ENCODE assay signal across 11 cellular contexts in the genomic region with DNA sequence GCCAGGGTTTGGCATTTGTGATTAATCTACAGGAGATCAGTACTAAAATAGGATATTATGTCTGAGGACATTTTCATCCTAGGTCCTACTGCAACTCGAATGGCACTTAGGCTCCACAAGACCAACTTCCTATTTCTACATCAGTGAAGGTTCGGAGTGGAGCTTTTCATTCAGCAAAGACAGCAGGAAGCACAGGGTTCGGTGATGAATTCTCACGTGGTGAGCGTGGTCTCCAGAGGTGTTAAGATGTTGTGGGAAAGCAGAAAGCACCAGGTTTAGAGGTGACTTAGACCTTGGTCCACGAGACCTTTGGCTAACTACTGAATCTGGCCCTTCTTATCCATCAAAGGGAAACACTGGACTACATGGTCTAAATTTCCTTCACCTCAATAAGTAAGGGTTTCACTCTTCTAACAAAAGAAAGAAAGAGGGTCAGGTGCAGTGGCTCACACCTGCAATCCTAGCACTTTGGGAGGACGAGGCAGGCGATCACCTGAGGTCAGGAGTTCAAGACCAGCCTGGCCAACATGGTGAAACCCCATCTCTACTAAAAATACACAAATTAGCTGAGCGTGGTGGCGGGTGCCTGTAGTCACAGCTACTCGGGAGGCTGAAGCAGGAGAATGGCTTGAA. TPM values are rescaled to one million over a fixed set of nuclear protein-coding genes. Genes with fewer than 3 reads are reported as not detected.
DNase-seq lines count a peak whose midpoint lies in the region; ATAC-seq, FAIRE-seq and TF ChIP-seq lines count a peak whose summit lies in the region.
"Had no signal": no experiment of that assay in that cellular context is flagged by ENCODE, and none has a peak within 500 bp of the region (broad histone marks: within the 10 kb centered on the region; RNA-seq: fewer than 3 reads in every experiment).

No MANE protein-coding gene starts in this region.

- H3K4me3 ChIP-seq in choroid plexus epithelial cell (ENCODE audit: low read depth, low read length): no peak overlapping the region

- H3K27me3 Mint-ChIP-seq in activated CD4-positive, alpha-beta T cell treated with anti-CD3 and anti-CD28 coated beads, Interleukin-2, amount 10 ng/mL, durations not matched to agents 24 days and 14 days: no peaks in the 10 kb centered on the region
- no peaks in the 10 kb centered on the region for H3K27me3 Mint-ChIP-seq in stimulated activated memory B cell treated with anti-CD40 and anti-IgM and Interleukin-4, amounts not matched to agents 10 μg/mL and 1 μg/mL and 100 μg/mL, for 72 hours
- H3K27me3 Mint-ChIP-seq: activated B cell treated with CpG ODN at 0.5 μM for 24 hours had no signal

- H3K27ac Mint-ChIP-seq in activated CD4-positive, alpha-beta T cell treated with anti-CD3 and anti-CD28 coated beads, Interleukin-2, amount 10 ng/mL, durations not matched to agents 24 days and 14 days: peak overlapping the region; percentile 66
- H3K27ac Mint-ChIP-seq in stimulated activated memory B cell treated with anti-CD40 and anti-IgM and Interleukin-4, amounts not matched to agents 10 μg/mL and 1 μg/mL and 100 μg/mL, for 72 hours: no peak overlapping the region
- H3K27ac Mint-ChIP-seq: activated B cell treated with CpG ODN at 0.5 μM for 24 hours had no signal

- H3K9me3 Mint-ChIP-seq in activated CD4-positive, alpha-beta T cell treated with anti-CD3 and anti-CD28 coated beads, Interleukin-2, amount 10 ng/mL, durations not matched to agents 24 days and 14 days: no peaks in the 10 kb centered on the region
- H3K9me3 Mint-ChIP-seq in stimulated activated memory B cell treated with anti-CD40 and anti-IgM and Interleukin-4, amounts not matched to agents 10 μg/mL and 1 μg/mL and 100 μg/mL, for 72 hours: no peaks in the 10 kb centered on the region
- H3K9me3 Mint-ChIP-seq: activated B cell treated with CpG ODN at 0.5 μM for 24 hours had no signal

- peak overlapping the region; percentile 69 for H3K4me3 Mint-ChIP-seq in activated CD4-positive, alpha-beta T cell treated with anti-CD3 and anti-CD28 coated beads, Interleukin-2, amount 10 ng/mL, durations not matched to agents 24 days and 14 days
- H3K4me3 Mint-ChIP-seq in stimulated activated memory B cell treated with anti-CD40 and anti-IgM and Interleukin-4, amounts not matched to agents 10 μg/mL and 1 μg/mL and 100 μg/mL, for 72 hours: no peak overlapping the region
- H3K4me3 Mint-ChIP-seq: activated B cell treated with CpG ODN at 0.5 μM for 24 hours had no signal

- H3K36me3 Mint-ChIP-seq in activated CD4-positive, alpha-beta T cell treated with anti-CD3 and anti-CD28 coated beads, Interleukin-2, amount 10 ng/mL, durations not matched to agents 24 days and 14 days (ENCODE audit: low read depth): no peaks in the 10 kb centered on the region
- no peaks in the 10 kb centered on the region for H3K36me3 Mint-ChIP-seq in stimulated activated memory B cell treated with anti-CD40 and anti-IgM and Interleukin-4, amounts not matched to agents 10 μg/mL and 1 μg/mL and 100 μg/mL, for 72 hours

- no peak for TF ChIP-seq CTCF in choroid plexus epithelial cell (conservative IDR thresholded peaks at IDR 0.05; ENCODE audit: low read depth, low read length)

- DNase-seq in activated CD4-positive, alpha-beta T cell treated with anti-CD3 and anti-CD28 coated beads, Interleukin-2, amount 10 ng/mL, durations not matched to agents 24 days and 14 days: peak; percentile 76
- DNase-seq in activated CD4-positive, alpha-beta T cell treated with anti-CD3 and anti-CD28 coated beads, Interleukin-2, amount 50 U/mL, for 1 hour: no peak
- DNase-seq in SKM-1 (lab: John Stamatoyannopoulos, UW; ENCODE audit: unreplicated experiment) (peak; percentile 40), choroid plexus epithelial cell (ENCODE audit: low read depth) (peak; percentile 50), HTR-8/SVneo (ENCODE audit: insufficient read length, low spot score) (no peak)
- peak; percentile 47 for DNase-seq in stimulated activated CD8-positive, alpha-beta memory T cell treated with anti-CD3 and anti-CD28 coated beads, Interleukin-4, amount 100 ng/mL, for 48 hours
- DNase-seq: activated B cell treated with CpG ODN at 0.5 μM for 24 hours, brain microvascular endothelial cell, NCI-H526 treated with DMSO at 0.1 percent for 48 hours had no signal

- intact Hi-C loops in activated CD4-positive, alpha-beta T cell treated with anti-CD3 and anti-CD28 coated beads, Interleukin-2, amount 10 ng/mL, durations not matched to agents 24 days and 14 days (cut with micrococcal nuclease): loop anchor here (5.0 kb wide), 1 partner anchor 37 kb away; no protein-coding TSS in a partner anchor

- peaks cover 34% of the 10 kb centered on the region for H3K4me1 Mint-ChIP-seq in activated CD4-positive, alpha-beta T cell treated with anti-CD3 and anti-CD28 coated beads, Interleukin-2, amount 10 ng/mL, durations not matched to agents 24 days and 14 days
- peaks cover 7% of the 10 kb centered on the region for H3K4me1 Mint-ChIP-seq in stimulated activated memory B cell treated with anti-CD40 and anti-IgM and Interleukin-4, amounts not matched to agents 10 μg/mL and 1 μg/mL and 100 μg/mL, for 72 hours
- H3K4me1 Mint-ChIP-seq: activated B cell treated with CpG ODN at 0.5 μM for 24 hours had no signal

- ATAC-seq in stimulated activated memory B cell treated with anti-CD40 and anti-IgM and Interleukin-4, amounts not matched to agents 10 μg/mL and 1 μg/mL and 100 μg/mL, for 72 hours: no peak
- no peak for ATAC-seq in HG03354 (IDR thresholded peaks at IDR 0.05; ENCODE audit: poor library complexity, severe bottlenecking, unreplicated experiment)

- FAIRE-seq in HTR-8/SVneo (lab: Jason Lieb, UNC): no peak

RNA-seq across cellular contexts. Expression of gene HELZ, which starts 14.0 kb away (rescaled TPM):
- 73.5 and 74.7 TPM in 2 replicates for total RNA-seq in activated CD4-positive, alpha-beta T cell treated with anti-CD3 and anti-CD28 coated beads, Interleukin-2, amount 10 ng/mL, durations not matched to agents 24 days and 14 days

Comparison
In these comparisons a context has a peak if more than half of its experiments do, and no peak if none do; other contexts are left out.
1. DNase-seq: peak in activated CD4-positive, alpha-beta T cell treated with anti-CD3 and anti-CD28 coated beads, Interleukin-2, amount 10 ng/mL, durations not matched to agents 24 days and 14 days (single experiment), SKM-1 (single experiment), choroid plexus epithelial cell (single experiment) and stimulated activated CD8-positive, alpha-beta memory T cell treated with anti-CD3 and anti-CD28 coated beads, Interleukin-4, amount 100 ng/mL, for 48 hours (single experiment); none in activated CD4-positive, alpha-beta T cell treated with anti-CD3 and anti-CD28 coated beads, Interleukin-2, amount 50 U/mL, for 1 hour (single experiment) and HTR-8/SVneo (single experiment).